In genomic region chr17:8581002-8581658, GRCh38 we compare ENCODE assay signal across 11 cellular contexts. TPM values are rescaled to one million over a fixed set of nuclear protein-coding genes. Genes with fewer than 3 reads are reported as not detected.
DNase-seq lines count a peak whose midpoint lies in the region; ATAC-seq, FAIRE-seq and TF ChIP-seq lines count a peak whose summit lies in the region.
"Had no signal": no experiment of that assay in that cellular context is flagged by ENCODE, and none has a peak within 500 bp of the region (broad histone marks: within the 10 kb centered on the region; RNA-seq: fewer than 3 reads in every experiment).

No MANE protein-coding gene starts in this region.

- DNase-seq in GM06990 (ENCODE audit: extremely low read depth, insufficient read length) (peak; percentile 15), GM19239 (ENCODE audit: insufficient read length, low spot score) (no peak), RCC 7860 (ENCODE audit: low spot score) (no peak), kidney tubule cell (ENCODE audit: low spot score) (peak; percentile 55), H7 (no peak), NCI-H2107 (lab: John Stamatoyannopoulos, UW) (no peak)
- DNase-seq: activated naive CD8-positive, alpha-beta T cell treated with anti-CD3 and anti-CD28 coated beads, Interleukin-2, amount 10 ng/mL, durations not matched to agents 7 days and 5 days; dorsolateral prefrontal cortex; left colon had no signal

- no peak overlapping the region for H3K4me3 ChIP-seq in GM06990 (replicated peaks; ENCODE audit: low read depth, low read length)
- no peak overlapping the region for H3K4me3 ChIP-seq in H7 (ENCODE audit: insufficient read depth, low read depth, low read length)
- H3K4me3 ChIP-seq: dorsolateral prefrontal cortex had no signal

- FAIRE-seq in GM19239 (lab: Jason Lieb, UNC), result peak; percentile 77
- peak; percentile 35 for FAIRE-seq in RCC 7860 (lab: Jason Lieb, UNC)

- no peak for TF ChIP-seq CTCF in GM06990 (IDR thresholded peaks at IDR 0.05; ENCODE audit: insufficient read depth, low read length, poor library complexity, severe bottlenecking)

- H3K27me3 ChIP-seq in GM06990 (replicated peaks; ENCODE audit: control insufficient read depth, insufficient read depth, low read length), result no peaks in the 10 kb centered on the region
- no peaks in the 10 kb centered on the region for H3K27me3 ChIP-seq in H7 (ENCODE audit: control insufficient read depth, insufficient read depth, low read length)
- H3K27me3 ChIP-seq: dorsolateral prefrontal cortex had no signal

- ATAC-seq in GM21526 (IDR thresholded peaks at IDR 0.05; ENCODE audit: low FRiP score, unreplicated experiment) (no peak), HG02642 (IDR thresholded peaks at IDR 0.05; ENCODE audit: poor library complexity, unreplicated experiment) (no peak)
- ATAC-seq: left colon had no signal

- H3K36me3 ChIP-seq in GM06990 (ENCODE audit: control insufficient read depth, insufficient read depth, low read length) (no peaks in the 10 kb centered on the region), H7 (replicated peaks; ENCODE audit: control insufficient read depth, insufficient read depth, low read length) (peaks cover 7% of the 10 kb centered on the region)

RNA-seq across cellular contexts. Expression of gene MYH10, which starts 49.4 kb away (rescaled TPM):
- total RNA-seq in H7 (2014; rRNA removed; shearing (Covaris generic)), result 84.4 and 103 TPM in 2 replicates

Comparison
In these comparisons a context has a peak if more than half of its experiments do, and no peak if none do; other contexts are left out.
1. DNase-seq: peak in GM06990 (single experiment) and kidney tubule cell (single experiment); none in GM19239 (single experiment), RCC 7860 (single experiment), H7 (single experiment) and NCI-H2107 (single experiment).